13 cellular contexts compared by ENCODE assay signal in genomic region chr10:132451506-132452215, GRCh38. TPM values are rescaled to one million over a fixed set of nuclear protein-coding genes. Genes with fewer than 3 reads are reported as not detected.
DNase-seq lines count a peak whose midpoint lies in the region; ATAC-seq, FAIRE-seq and TF ChIP-seq lines count a peak whose summit lies in the region.
"Had no signal": no experiment of that assay in that cellular context is flagged by ENCODE, and none has a peak within 500 bp of the region (broad histone marks: within the 10 kb centered on the region; RNA-seq: fewer than 3 reads in every experiment).

No MANE protein-coding gene starts in this region.

- H3K36me3 ChIP-seq in BLaER1 (no peaks in the 10 kb centered on the region), bronchial epithelial cell (ENCODE audit: control insufficient read depth, insufficient read depth, low read length) (no peaks in the 10 kb centered on the region), mucosa of rectum (ENCODE audit: control insufficient read depth in 2 of 2, insufficient read depth in 2 of 2, low read length in 2 of 2) (no peaks in the 10 kb centered on the region)
- no peaks in the 10 kb centered on the region for H3K36me3 ChIP-seq in CD4-positive, alpha-beta memory T cell (ENCODE audit: insufficient read depth, low read length)
- H3K36me3 ChIP-seq: WERI-Rb-1 had no signal

- no peaks in the 10 kb centered on the region for H3K27me3 Mint-ChIP-seq in CD4-positive, alpha-beta memory T cell
- no peaks in the 10 kb centered on the region for H3K27me3 Mint-ChIP-seq in activated T-helper 2 cell treated with anti-CD3 and anti-CD28 coated beads, Interferon-gamma antibody, Interleukin-2, Interleukin-4, amounts not matched to agents 10 μg/mL and 5 μg/mL and 100 μg/mL, durations not matched to agents 14 hours and 24 hours and 36 hours (ENCODE audit: low read depth)
- H3K27me3 Mint-ChIP-seq: stimulated activated naive CD8-positive, alpha-beta T cell treated with anti-CD3 and anti-CD28 coated beads, Interleukin-15, Interleukin-2, amounts not matched to agents 100 ng/mL and 50 ng/mL, for 24 hours had no signal

- H3K9me3 ChIP-seq in BLaER1 (no peaks in the 10 kb centered on the region), mucosa of rectum (ENCODE audit: control insufficient read depth in 2 of 2, low read length in 2 of 2) (no peaks in the 10 kb centered on the region)
- no peaks in the 10 kb centered on the region for H3K9me3 ChIP-seq in CD4-positive, alpha-beta memory T cell (ENCODE audit: control insufficient read depth in 1 of 2, low read length in 2 of 2)

- peak overlapping the region in 1 of 8 donors; percentile 13 for H3K4me3 Mint-ChIP-seq in CD4-positive, alpha-beta memory T cell
- H3K4me3 Mint-ChIP-seq in activated T-helper 2 cell treated with anti-CD3 and anti-CD28 coated beads, Interferon-gamma antibody, Interleukin-2, Interleukin-4, amounts not matched to agents 10 μg/mL and 5 μg/mL and 100 μg/mL, durations not matched to agents 14 hours and 24 hours and 36 hours (ENCODE audit: low read depth): no peak overlapping the region
- H3K4me3 Mint-ChIP-seq: stimulated activated naive CD8-positive, alpha-beta T cell treated with anti-CD3 and anti-CD28 coated beads, Interleukin-15, Interleukin-2, amounts not matched to agents 100 ng/mL and 50 ng/mL, for 24 hours had no signal

- POLR2A ChIA-PET in CD4-positive, alpha-beta memory T cell (lab: Charles Lee; ENCODE audit: partially characterized antibody): interaction anchor here (1.0 to 1.6 kb wide), 4 partner anchors 18 to 64 kb away, joined by 3 to 5 read pairs (median 4); partner anchors contain the start of gene PWWP2B

- no peak for DNase-seq in CD4-positive, alpha-beta memory T cell
- DNase-seq in bronchial epithelial cell (ENCODE audit: low read depth) (peak; percentile 46), GDM1 (lab: John Stamatoyannopoulos, UW) (no peak)
- no peak for DNase-seq in activated T-helper 2 cell treated with anti-CD3 and anti-CD28 coated beads, Interferon-gamma antibody, Interleukin-2, Interleukin-4, amounts not matched to agents 10 μg/mL and 5 μg/mL and 100 μg/mL, durations not matched to agents 14 hours and 24 hours and 36 hours (ENCODE audit: low spot score)
- DNase-seq: RPMI8226, WERI-Rb-1 had no signal

- H3K27ac Mint-ChIP-seq in CD4-positive, alpha-beta memory T cell: peak overlapping the region; percentile 83 to 98 (median 92)
- H3K27ac Mint-ChIP-seq in activated T-helper 2 cell treated with anti-CD3 and anti-CD28 coated beads, Interferon-gamma antibody, Interleukin-2, Interleukin-4, amounts not matched to agents 10 μg/mL and 5 μg/mL and 100 μg/mL, durations not matched to agents 14 hours and 24 hours and 36 hours: no peak overlapping the region
- H3K27ac Mint-ChIP-seq: stimulated activated naive CD8-positive, alpha-beta T cell treated with anti-CD3 and anti-CD28 coated beads, Interleukin-15, Interleukin-2, amounts not matched to agents 100 ng/mL and 50 ng/mL, for 24 hours had no signal

- H3K9ac ChIP-seq in BLaER1 (no peak overlapping the region), mucosa of rectum (ENCODE audit: low read depth in 1 of 2, low read length in 2 of 2) (peak overlapping the region; percentile 56 to 63)

- peaks cover 9% of the 10 kb centered on the region; the same call in 1 of the 2 replicates for H3K27me3 ChIP-seq in BLaER1
- H3K27me3 ChIP-seq in CD4-positive, alpha-beta memory T cell (ENCODE audit: insufficient read depth, low read length): no peaks in the 10 kb centered on the region
- H3K27me3 ChIP-seq in bronchial epithelial cell (ENCODE audit: control insufficient read depth, insufficient read depth, low read length): no peaks in the 10 kb centered on the region
- no peaks in the 10 kb centered on the region for H3K27me3 ChIP-seq in mucosa of rectum (ENCODE audit: control insufficient read depth in 2 of 2, insufficient read depth in 2 of 2, low read length in 2 of 2)

- no peak for TF ChIP-seq CTCF in bronchial epithelial cell (IDR thresholded peaks at IDR 0.05; ENCODE audit: insufficient read depth, low read length, severe bottlenecking)

- peak overlapping the region; percentile 78 for H3K4me2 ChIP-seq in BLaER1

- no peaks in the 10 kb centered on the region for H3K36me3 Mint-ChIP-seq in CD4-positive, alpha-beta memory T cell
- no peaks in the 10 kb centered on the region for H3K36me3 Mint-ChIP-seq in activated T-helper 2 cell treated with anti-CD3 and anti-CD28 coated beads, Interferon-gamma antibody, Interleukin-2, Interleukin-4, amounts not matched to agents 10 μg/mL and 5 μg/mL and 100 μg/mL, durations not matched to agents 14 hours and 24 hours and 36 hours (ENCODE audit: low read depth)

- H3K27ac ChIP-seq in BLaER1 (0 out of 2 replicates have a peak overlapping the region, but pooled peaks have one; percentile 9), mucosa of rectum (ENCODE audit: low read depth in 2 of 2, low read length in 2 of 2) (peak overlapping the region; percentile 31 to 32)
- H3K27ac ChIP-seq in CD4-positive, alpha-beta memory T cell (ENCODE audit: low read depth, low read length): peak overlapping the region; percentile 86
- H3K27ac ChIP-seq: WERI-Rb-1 had no signal

- no peaks in the 10 kb centered on the region for H3K9me3 Mint-ChIP-seq in CD4-positive, alpha-beta memory T cell
- no peaks in the 10 kb centered on the region for H3K9me3 Mint-ChIP-seq in activated T-helper 2 cell treated with anti-CD3 and anti-CD28 coated beads, Interferon-gamma antibody, Interleukin-2, Interleukin-4, amounts not matched to agents 10 μg/mL and 5 μg/mL and 100 μg/mL, durations not matched to agents 14 hours and 24 hours and 36 hours
- H3K9me3 Mint-ChIP-seq: stimulated activated naive CD8-positive, alpha-beta T cell treated with anti-CD3 and anti-CD28 coated beads, Interleukin-15, Interleukin-2, amounts not matched to agents 100 ng/mL and 50 ng/mL, for 24 hours had no signal

- H3K4me3 ChIP-seq in BLaER1: no peak overlapping the region
- H3K4me3 ChIP-seq in CD4-positive, alpha-beta memory T cell (ENCODE audit: low read length in 2 of 2): no peak overlapping the region
- no peak overlapping the region for H3K4me3 ChIP-seq in bronchial epithelial cell (ENCODE audit: low read depth, low read length)
- H3K4me3 ChIP-seq in mucosa of rectum (ENCODE audit: low read length in 2 of 2): no peak overlapping the region
- H3K4me3 ChIP-seq: GM12878 had no signal

- FAIRE-seq in bronchial epithelial cell (lab: Jason Lieb, UNC): no peak
- FAIRE-seq: GM12878, H54, islet of Langerhans had no signal

- CTCF ChIA-PET in CD4-positive, alpha-beta memory T cell (lab: Charles Lee; ENCODE audit: partially characterized antibody): interaction anchor here (1.2 to 1.6 kb wide), 2 partner anchors 54 to 64 kb away, joined by 3 to 4 read pairs; no protein-coding TSS in a partner anchor

- H3K4me1 ChIP-seq in BLaER1 (peaks cover 69% of the 10 kb centered on the region), mucosa of rectum (ENCODE audit: control insufficient read depth in 2 of 2, insufficient read depth in 2 of 2, low read length in 2 of 2) (peaks cover 69 to 72% of the 10 kb centered on the region in 2 donors)
- H3K4me1 ChIP-seq in CD4-positive, alpha-beta memory T cell (ENCODE audit: insufficient read depth, low read length): peaks cover 43% of the 10 kb centered on the region

- intact Hi-C loops in CD4-positive, alpha-beta memory T cell (cut with micrococcal nuclease): loop anchor here (2.0 to 5.0 kb wide), 5 partner anchors 85 to 549 kb away; partner anchors contain the start of genes INPP5A, LRRC27 and PPP2R2D
- intact Hi-C loops in activated T-helper 2 cell treated with anti-CD3 and anti-CD28 coated beads, Interferon-gamma antibody, Interleukin-2, Interleukin-4, amounts not matched to agents 10 μg/mL and 5 μg/mL and 100 μg/mL, durations not matched to agents 14 hours and 24 hours and 36 hours (cut with micrococcal nuclease): no loop called here

- no peak for ATAC-seq in GM18858 (IDR thresholded peaks at IDR 0.05; ENCODE audit: unreplicated experiment)

- peaks cover 3% of the 10 kb centered on the region; the same call in 1 of the 2 replicates for H4K20me1 ChIP-seq in BLaER1

- peaks cover 10 to 48% (median 23%) of the 10 kb centered on the region in 4 donors for H3K4me1 Mint-ChIP-seq in CD4-positive, alpha-beta memory T cell
- peaks cover 8% of the 10 kb centered on the region for H3K4me1 Mint-ChIP-seq in activated T-helper 2 cell treated with anti-CD3 and anti-CD28 coated beads, Interferon-gamma antibody, Interleukin-2, Interleukin-4, amounts not matched to agents 10 μg/mL and 5 μg/mL and 100 μg/mL, durations not matched to agents 14 hours and 24 hours and 36 hours (ENCODE audit: low read depth)

RNA-seq across cellular contexts. Expression of gene PWWP2B, which starts 54.7 kb away (rescaled TPM):
- total RNA-seq in CD4-positive, alpha-beta memory T cell: 1 to 10 TPM; 9.4 to 9.9 TPM
- polyA plus RNA-seq in CD4-positive, alpha-beta memory T cell: 1 to 10 TPM in 1 of 2 donors, under 1 TPM in 1; 0.92 to 3.2 TPM
- total RNA-seq in bronchial epithelial cell: 39.4 and 40.0 TPM in 2 replicates
- total RNA-seq in activated T-helper 2 cell treated with anti-CD3 and anti-CD28 coated beads, Interferon-gamma antibody, Interleukin-2, Interleukin-4, amounts not matched to agents 10 μg/mL and 5 μg/mL and 100 μg/mL, durations not matched to agents 14 hours and 24 hours and 36 hours: 3.8 TPM in 2 replicates

Comparison
In these comparisons a context has a peak if more than half of its experiments do, and no peak if none do; other contexts are left out.
1. H3K27ac ChIP-seq: peak in every context shown above with its lines; median percentile 86 in CD4-positive, alpha-beta memory T cell; 32 in mucosa of rectum; 9 in BLaER1.